In the genomic region with DNA sequence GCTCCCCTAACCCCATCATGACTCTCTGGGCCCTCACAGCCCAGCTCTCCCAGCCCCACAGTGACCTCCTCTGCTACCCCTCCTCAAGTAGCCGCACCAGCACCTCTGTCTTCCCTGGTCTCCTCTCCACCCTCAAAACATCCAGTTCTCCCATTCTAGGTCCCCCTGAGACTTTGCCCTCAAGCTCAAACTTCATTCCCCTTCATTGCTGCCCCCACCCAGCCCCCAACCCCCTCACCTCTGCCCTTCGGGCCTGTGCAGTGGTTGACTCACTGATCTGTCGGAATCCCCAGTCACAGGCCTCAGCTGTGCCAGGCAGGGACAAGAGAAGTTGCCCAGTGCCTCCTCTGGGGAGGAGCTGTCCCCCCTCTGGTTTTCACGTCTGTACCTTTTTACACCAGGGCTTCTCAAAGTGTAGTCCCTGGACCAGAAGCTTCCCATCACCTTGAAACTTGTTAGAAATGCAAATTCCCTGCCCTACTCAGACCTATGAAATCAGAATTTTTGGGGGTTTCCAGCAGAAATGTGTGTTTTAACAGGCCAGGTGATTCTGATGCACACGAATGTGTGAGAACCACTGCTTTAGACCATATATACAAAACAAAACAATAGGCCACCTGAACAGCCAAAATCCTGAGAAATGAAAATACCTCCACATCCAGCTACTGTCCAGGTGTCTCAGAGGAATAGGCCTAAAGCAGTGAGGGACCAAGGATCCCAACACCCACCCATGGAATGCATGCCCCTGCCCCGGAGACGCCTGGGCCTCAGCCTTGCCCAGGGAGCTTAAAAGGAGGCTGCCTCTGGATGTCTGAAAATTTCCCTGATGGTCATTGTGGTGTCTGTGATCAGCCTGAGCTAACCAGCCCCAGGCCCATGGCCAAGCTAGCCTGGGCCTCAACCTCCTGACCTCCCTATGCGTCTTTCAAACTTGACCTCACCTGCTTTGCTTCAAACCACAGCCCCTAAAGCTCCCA, we compare ENCODE assay signal across 8 cellular contexts. TPM values are rescaled to one million over a fixed set of nuclear protein-coding genes. Genes with fewer than 3 reads are reported as not detected.
DNase-seq lines count a peak whose midpoint lies in the region; ATAC-seq and TF ChIP-seq lines count a peak whose summit lies in the region.

No MANE protein-coding gene starts in this region.

- no peaks in the 10 kb centered on the region for H3K9me3 ChIP-seq in upper lobe of left lung

- peaks cover 13% of the 10 kb centered on the region for H3K4me1 Mint-ChIP-seq in activated naive CD8-positive, alpha-beta T cell treated with anti-CD3 and anti-CD28 coated beads for 36 hours
- peaks cover 14% of the 10 kb centered on the region for H3K4me1 Mint-ChIP-seq in memory B cell

- no peak for TF ChIP-seq CTCF in upper lobe of left lung (IDR thresholded peaks at IDR 0.05)

- H3K36me3 Mint-ChIP-seq in activated naive CD8-positive, alpha-beta T cell treated with anti-CD3 and anti-CD28 coated beads for 36 hours, result no peaks in the 10 kb centered on the region
- no peaks in the 10 kb centered on the region for H3K36me3 Mint-ChIP-seq in memory B cell

- H3K4me3 Mint-ChIP-seq in activated naive CD8-positive, alpha-beta T cell treated with anti-CD3 and anti-CD28 coated beads for 36 hours, result peak overlapping the region; percentile 81
- H3K4me3 Mint-ChIP-seq in memory B cell, result peak overlapping the region; percentile 87

- 91 to 92% methylated on average over 6 to 8 of the region's 8 CpGs for WGBS in upper lobe of left lung, 2 donors

- H3K27ac Mint-ChIP-seq in activated naive CD8-positive, alpha-beta T cell treated with anti-CD3 and anti-CD28 coated beads for 36 hours, result peak overlapping the region; percentile 81
- H3K27ac Mint-ChIP-seq in memory B cell, result peak overlapping the region; percentile 42

- no peaks in the 10 kb centered on the region for H3K9me3 Mint-ChIP-seq in activated naive CD8-positive, alpha-beta T cell treated with anti-CD3 and anti-CD28 coated beads for 36 hours
- H3K9me3 Mint-ChIP-seq in memory B cell, result no peaks in the 10 kb centered on the region

- H3K27ac ChIP-seq in upper lobe of left lung, result peak overlapping the region; percentile 7 to 83 (median 80)

- no peaks in the 10 kb centered on the region for H3K27me3 Mint-ChIP-seq in activated naive CD8-positive, alpha-beta T cell treated with anti-CD3 and anti-CD28 coated beads for 36 hours
- H3K27me3 Mint-ChIP-seq in memory B cell, result no peaks in the 10 kb centered on the region

- H3K27me3 ChIP-seq in upper lobe of left lung, result no peaks in the 10 kb centered on the region

- H3K4me1 ChIP-seq in upper lobe of left lung, result peaks cover 17 to 35% (median 22%) of the 10 kb centered on the region in 4 donors

- H3K4me3 ChIP-seq in upper lobe of left lung, result peak overlapping the region in 3 of 4 donors; percentile 83 to 92 (median 86)

- H3K36me3 ChIP-seq in upper lobe of left lung, result no peaks in the 10 kb centered on the region

- no peak for TF ChIP-seq EP300 in upper lobe of left lung (IDR thresholded peaks at IDR 0.05)

- ATAC-seq in memory B cell (ENCODE audit: low read depth), result peak; percentile 17
- ATAC-seq in upper lobe of left lung (ENCODE audit: low FRiP score in 2 of 2), result no peak

- TF ChIP-seq POLR2A in upper lobe of left lung (IDR thresholded peaks at IDR 0.05), result no peak

- DNase-seq in activated effector memory CD4-positive, alpha-beta T cell treated with anti-CD3 and anti-CD28 coated beads, Interleukin-2, amount 50 U/mL, for 16 hours, result peak; percentile 25
- no peak for DNase-seq in activated effector memory CD4-positive, alpha-beta T cell treated with Interleukin-2 at 50 U/mL for 16 hours
- no peak for DNase-seq in activated naive CD8-positive, alpha-beta T cell treated with anti-CD3 and anti-CD28 coated beads for 36 hours
- DNase-seq in memory B cell (ENCODE audit: low spot score in 2 of 2), result no peak
- DNase-seq in upper lobe of left lung, result no peak
- no peak for DNase-seq in activated gamma-delta T cell treated with Interleukin-2 at 50 U/mL for 16 hours
- no peak for DNase-seq in NCI-H510A treated with DMSO at 0.1 percent for 48 hours (lab: John Stamatoyannopoulos, UW)
- no peak for DNase-seq in activated CD4-positive, CD25-positive, alpha-beta regulatory T cell treated with anti-CD3 and anti-CD28 coated beads, Interleukin-2, amount 50 U/mL, for 72 hours

RNA-seq across cellular contexts. Expression of a gene that starts 0.9 kb away (rescaled TPM):
- total RNA-seq in activated naive CD8-positive, alpha-beta T cell treated with anti-CD3 and anti-CD28 coated beads for 36 hours, result 1 to 10 TPM; 4.5 to 4.8 TPM
- total RNA-seq in upper lobe of left lung, result 10 to 100 TPM; 36.7 to 87.3 (median 54.1) TPM

RNA-seq across cellular contexts. Expression of a gene that starts 24.7 kb away (rescaled TPM):
- 10 to 100 TPM; 72.1 to 76.2 TPM for total RNA-seq in activated naive CD8-positive, alpha-beta T cell treated with anti-CD3 and anti-CD28 coated beads for 36 hours
- 100 to 1,000 TPM in 4 of 6 donors, 10 to 100 TPM in 2; 70.6 to 210 (median 112) TPM for total RNA-seq in upper lobe of left lung

RNA-seq across cellular contexts. Expression of a gene that starts 39.9 kb away (rescaled TPM):
- total RNA-seq in activated naive CD8-positive, alpha-beta T cell treated with anti-CD3 and anti-CD28 coated beads for 36 hours, result 10 to 100 TPM; 46.3 to 49.6 TPM
- 10 to 100 TPM; 33.1 to 47.1 (median 39.4) TPM for total RNA-seq in upper lobe of left lung

RNA-seq across cellular contexts. Expression of a gene that starts 40.0 kb away (rescaled TPM):
- 10 to 100 TPM; 71.3 to 73.6 TPM for total RNA-seq in activated naive CD8-positive, alpha-beta T cell treated with anti-CD3 and anti-CD28 coated beads for 36 hours
- 10 to 100 TPM; 21.0 to 44.5 (median 36.5) TPM for total RNA-seq in upper lobe of left lung

RNA-seq across cellular contexts. Expression of a gene that starts 49.2 kb away (rescaled TPM):
- 10 to 100 TPM in 1 of 2 experiments, 1 to 10 TPM in 1; 8.7 to 10.2 TPM for total RNA-seq in activated naive CD8-positive, alpha-beta T cell treated with anti-CD3 and anti-CD28 coated beads for 36 hours
- total RNA-seq in upper lobe of left lung, result 10 to 100 TPM in 5 of 6 donors, 1 to 10 TPM in 1; 8.2 to 41.9 (median 16.5) TPM

Comparison
In these comparisons a context has a peak if more than half of its experiments do, and no peak if none do; other contexts are left out.
1. RNA of a gene that starts 0.9 kb away (total RNA-seq): 36.7 to 87.3 TPM in upper lobe of left lung; 4.5 to 4.8 TPM in activated naive CD8-positive, alpha-beta T cell treated with anti-CD3 and anti-CD28 coated beads for 36 hours; every median in the first group is over 4 times any median in the second.